In the genomic region with DNA sequence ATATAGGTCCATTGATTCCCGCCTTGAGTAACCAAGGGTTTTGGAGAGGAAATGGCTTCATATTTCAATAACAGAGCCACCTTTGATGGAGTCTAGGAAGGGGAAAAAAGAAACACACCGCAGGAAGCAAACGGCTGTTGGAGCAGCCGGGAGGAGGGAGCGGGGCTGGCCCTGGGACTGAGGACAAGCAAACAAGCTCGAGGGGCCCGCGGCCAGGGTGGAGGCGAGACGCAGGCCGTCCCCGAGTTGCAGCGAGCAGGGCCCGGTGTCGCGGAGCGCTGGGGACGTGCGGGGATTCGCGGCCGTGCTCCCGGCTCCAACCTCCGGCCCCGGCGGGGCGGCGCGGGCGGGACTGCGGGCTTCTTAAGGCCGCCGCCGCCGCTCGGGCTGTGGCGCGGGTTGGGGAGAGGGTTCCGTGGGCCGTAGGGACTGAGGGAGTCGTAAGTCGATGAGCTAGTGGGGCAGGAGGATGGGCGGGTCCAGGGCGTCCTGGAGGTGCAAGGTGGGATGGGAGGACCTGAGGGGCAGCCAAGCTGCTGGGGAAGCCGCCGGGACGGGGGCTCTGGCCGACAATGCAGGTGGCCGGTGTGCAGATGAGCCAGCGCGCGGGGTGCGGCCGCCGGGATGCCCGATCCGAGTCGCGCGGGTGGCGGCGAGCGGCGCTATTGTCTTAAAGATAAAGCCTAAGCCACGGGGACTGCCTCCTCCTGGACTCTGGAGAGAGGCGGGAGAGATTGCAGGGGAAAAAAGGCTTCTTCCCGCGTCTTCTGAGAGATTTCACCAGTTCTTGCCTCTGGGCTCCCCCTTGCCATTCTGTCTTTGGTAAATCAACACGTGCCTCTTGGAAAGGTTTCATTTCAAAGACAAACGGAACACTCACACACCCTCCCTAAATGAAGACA, we compare ENCODE assay signal across 7 cellular contexts. TPM values are rescaled to one million over a fixed set of nuclear protein-coding genes. Genes with fewer than 3 reads are reported as not detected.
A peak's percentile ranks its signal among the peaks of the same experiment; 100 is the strongest.
DNase-seq lines count a peak whose midpoint lies in the region; ATAC-seq and TF ChIP-seq lines count a peak whose summit lies in the region.

No MANE protein-coding gene starts in this region.

- H3K4me3 Mint-ChIP-seq in naive B cell, result peak overlapping the region in 7 of 8 donors; percentile 63 to 83 (median 78)

- no peaks in the 10 kb centered on the region for H3K9me3 ChIP-seq in WERI-Rb-1 (ENCODE audit: severe bottlenecking)

- no peak overlapping the region for H3K27ac Mint-ChIP-seq in naive B cell

- H3K4me1 Mint-ChIP-seq in naive B cell, result peaks cover 6 to 20% (median 17%) of the 10 kb centered on the region in 3 donors

- H3K9me3 Mint-ChIP-seq in naive B cell, result no peaks in the 10 kb centered on the region

- H3K36me3 ChIP-seq in WERI-Rb-1, result no peaks in the 10 kb centered on the region

- TF ChIP-seq CTCF in WERI-Rb-1 (IDR thresholded peaks at IDR 0.05; ENCODE audit: low read depth, low read length), result peak; percentile 75

- peaks cover 38 to 48% (median 44%) of the 10 kb centered on the region in 3 donors for H3K27me3 Mint-ChIP-seq in naive B cell

- no peaks in the 10 kb centered on the region for H3K27me3 ChIP-seq in WERI-Rb-1 (ENCODE audit: insufficient read depth, low read depth, severe bottlenecking)

- H3K4me3 ChIP-seq in WERI-Rb-1 (ENCODE audit: low read depth, low read length), result peak overlapping the region; percentile 72

- peak overlapping the region; percentile 70 for H3K27ac ChIP-seq in WERI-Rb-1

- no peaks in the 10 kb centered on the region for H3K36me3 Mint-ChIP-seq in naive B cell

- DNase-seq in ELR (ENCODE audit: low read depth), result peak; percentile 68
- DNase-seq in LoVo (ENCODE audit: low spot score), result peak; percentile 20
- peak; percentile 93 for DNase-seq in WERI-Rb-1
- peak; percentile 78 for DNase-seq in fibroblast of peridontal ligament (ENCODE audit: extremely low read depth)
- no peak for DNase-seq in naive B cell
- DNase-seq in effector CD4-positive, alpha-beta T cell, result no peak

- ATAC-seq in GM21576 (IDR thresholded peaks at IDR 0.05; ENCODE audit: unreplicated experiment), result peak; percentile 61
- ATAC-seq in naive B cell (ENCODE audit: low read depth in 2 of 2), result peak; percentile 21 to 33

RNA-seq across cellular contexts. Expression of a gene that starts 1.5 kb away (rescaled TPM):
- not detected for polyA plus RNA-seq in naive B cell (ENCODE audit: low read depth in 6 of 6)

Comparison
In these comparisons a context has a peak if more than half of its experiments do, and no peak if none do; other contexts are left out.
1. DNase-seq: peak in ELR (single experiment), LoVo (single experiment), WERI-Rb-1 (single experiment) and fibroblast of peridontal ligament (single experiment); none in naive B cell (single experiment) and effector CD4-positive, alpha-beta T cell (single experiment).